ENCODE assay signal across 16 cellular contexts in the genomic region with DNA sequence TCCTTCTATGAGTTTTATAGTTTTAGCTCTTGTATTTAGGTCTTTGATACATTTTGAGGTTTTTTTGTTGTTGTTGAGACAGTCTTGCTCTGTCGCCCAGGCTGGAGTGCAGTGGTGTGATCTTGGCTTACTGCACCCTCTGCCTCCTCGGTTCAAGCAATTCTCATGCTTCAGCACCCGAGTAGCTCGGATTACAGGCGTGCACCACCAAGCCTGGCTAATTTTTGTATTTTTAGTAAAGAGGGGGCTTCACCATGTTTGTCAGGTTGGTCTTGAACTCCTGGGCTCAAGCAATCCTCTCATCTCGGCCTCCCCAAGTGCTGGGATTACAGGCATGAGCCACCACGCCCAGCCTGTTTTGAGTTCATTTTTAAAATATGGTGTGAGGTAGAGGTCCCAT. TPM values are rescaled to one million over a fixed set of nuclear protein-coding genes. Genes with fewer than 3 reads are reported as not detected.
A peak's percentile ranks its signal among the peaks of the same experiment; 100 is the strongest.
DNase-seq lines count a peak whose midpoint lies in the region; ATAC-seq and TF ChIP-seq lines count a peak whose summit lies in the region.
"Had no signal": no experiment of that assay in that cellular context is flagged by ENCODE, and none has a peak within 500 bp of the region (broad histone marks: within the 10 kb centered on the region; RNA-seq: fewer than 3 reads in every experiment).

No MANE protein-coding gene starts in this region.

- H3K9ac ChIP-seq in SK-N-SH (no peak overlapping the region), OCI-LY1 (ENCODE audit: low read length) (no peak overlapping the region), mammary epithelial cell (ENCODE audit: insufficient read depth, low read length) (no peak overlapping the region)

- H3K4me3 Mint-ChIP-seq in nephron progenitor cell, result peak overlapping the region; percentile 64

- no peak for ATAC-seq in SK-N-SH treated with all-trans-retinoic acid at 6 μM for 48 hours
- ATAC-seq: heart left ventricle, left colon had no signal

- peaks cover 99% of the 10 kb centered on the region for H3K79me2 ChIP-seq in SK-N-SH (ENCODE audit: insufficient read depth)
- H3K79me2 ChIP-seq in OCI-LY1 (ENCODE audit: insufficient read depth, low read length), result peaks cover 44% of the 10 kb centered on the region
- peaks cover 96% of the 10 kb centered on the region for H3K79me2 ChIP-seq in mammary epithelial cell (ENCODE audit: insufficient read depth, low read length)

- CTCF ChIA-PET in SK-N-SH (lab: Yijun Ruan, JAX) (interaction anchor here (0.9 to 2.8 kb wide), 5 partner anchors 19 to 187 kb away, joined by 3 to 15 read pairs (median 3); a partner anchor contains a TSS), mammary epithelial cell (lab: Charles Lee; ENCODE audit: low non-redundant PET) (no interaction called here)

- H3K27me3 ChIP-seq in SK-N-SH (ENCODE audit: insufficient read depth) (no peaks in the 10 kb centered on the region), OCI-LY1 (ENCODE audit: insufficient read depth, low read length) (no peaks in the 10 kb centered on the region), mammary epithelial cell (ENCODE audit: insufficient read depth, low read length) (no peaks in the 10 kb centered on the region)
- H3K27me3 ChIP-seq: heart left ventricle, testis had no signal

- H4K20me1 ChIP-seq in SK-N-SH (ENCODE audit: insufficient read depth) (peaks cover 18% of the 10 kb centered on the region), OCI-LY1 (ENCODE audit: insufficient read depth, low read length) (no peaks in the 10 kb centered on the region), mammary epithelial cell (ENCODE audit: insufficient read depth, low read length) (no peaks in the 10 kb centered on the region)

- peaks cover 5% of the 10 kb centered on the region for H3F3A ChIP-seq in SK-N-SH (replicated peaks; ENCODE audit: insufficient read depth)
- no peaks in the 10 kb centered on the region for H3F3A ChIP-seq in OCI-LY1 (ENCODE audit: insufficient read depth, low read length)

- TF ChIP-seq RAD21 in SK-N-SH (IDR thresholded peaks at IDR 0.05; ENCODE audit: low read length), result no peak

- TSS peak; percentile 77 for BruUV-seq in mammary epithelial cell (replicated peaks; lab: Mats Ljungman, UMichigan)

- 96% methylated on average over 7 of the region's 7 CpGs for WGBS in SK-N-SH (ENCODE audit: low lambda C conversion rate)
- WGBS in mammary epithelial cell (ENCODE audit: low coverage, missing lambda C conversion rate), result 95% methylated on average over 7 of the region's 7 CpGs

- peaks cover 35% of the 10 kb centered on the region for H3K4me1 Mint-ChIP-seq in nephron progenitor cell

- no peak for TF ChIP-seq EP300 in SK-N-SH (IDR thresholded peaks at IDR 0.05; ENCODE audit: borderline replicate concordance in 1 of 2, low read depth in 1 of 2, low read length in 1 of 2)

- in situ Hi-C loops in mammary epithelial cell (cut with MboI; ENCODE audit: low sequenced_read_pairs in 2 of 2), result no loop called here

- H3K9me3 Mint-ChIP-seq in nephron progenitor cell, result peaks cover 3% of the 10 kb centered on the region

- H3K27ac Mint-ChIP-seq in nephron progenitor cell, result peak overlapping the region; percentile 94

- H2AFZ ChIP-seq in SK-N-SH (ENCODE audit: low read depth) (no peak overlapping the region), OCI-LY1 (ENCODE audit: low read length) (no peak overlapping the region), mammary epithelial cell (ENCODE audit: low read depth, low read length) (no peak overlapping the region)

- H3K4me3 ChIP-seq in SK-N-SH (ENCODE audit: low read depth in 2 of 2, low read length in 1 of 2) (no peak overlapping the region), OCI-LY1 (ENCODE audit: low read depth, low read length, poor library complexity, severe bottlenecking) (no peak overlapping the region), mammary epithelial cell (replicated peaks in 1 of 3; ENCODE audit: insufficient read depth in 1 of 3, low read depth in 2 of 3, low read length in 3 of 3) (no peak overlapping the region)
- H3K4me3 ChIP-seq: heart left ventricle, testis had no signal

- POLR2A ChIA-PET in SK-N-SH (lab: Yijun Ruan, JAX), result no interaction called here

- H3K27ac ChIP-seq in SK-N-SH (ENCODE audit: low read depth in 2 of 2, low read length in 1 of 2) (peak overlapping the region in 1 of 2 experiments; percentile 74; a peak in 2 of 4 replicates), OCI-LY1 (ENCODE audit: low read depth, low read length, poor library complexity, severe bottlenecking) (peak overlapping the region; percentile 29), mammary epithelial cell (ENCODE audit: insufficient read depth, low read depth, low read length) (peak overlapping the region; percentile 93)
- H3K27ac ChIP-seq: 22Rv1 had no signal

- peaks cover 0 to 5% of the 10 kb centered on the region in 2 experiments for H3K36me3 ChIP-seq in SK-N-SH (replicated peaks in 1 of 2; ENCODE audit: control insufficient read depth in 1 of 2, insufficient read depth in 2 of 2, low read length in 1 of 2)
- H3K36me3 ChIP-seq in OCI-LY1 (ENCODE audit: insufficient read depth, low read length), result no peaks in the 10 kb centered on the region; the same call in 1 of the 2 replicates
- H3K36me3 ChIP-seq in mammary epithelial cell (ENCODE audit: insufficient read depth, low read length), result no peaks in the 10 kb centered on the region
- H3K36me3 ChIP-seq: heart left ventricle had no signal

- H3K27me3 Mint-ChIP-seq in nephron progenitor cell (ENCODE audit: low read depth, poor library complexity), result no peaks in the 10 kb centered on the region

- no peaks in the 10 kb centered on the region for H3K9me3 ChIP-seq in SK-N-SH
- H3K9me3 ChIP-seq in OCI-LY1 (ENCODE audit: low read length), result no peaks in the 10 kb centered on the region
- no peaks in the 10 kb centered on the region for H3K9me3 ChIP-seq in mammary epithelial cell (replicated peaks; ENCODE audit: insufficient read depth, low read length)
- H3K9me3 ChIP-seq: heart left ventricle, testis had no signal

- intact Hi-C loops in mammary epithelial cell (cut with micrococcal nuclease), result no loop called here

- H3K4me2 ChIP-seq in SK-N-SH (0 out of 2 replicates have a peak overlapping the region, but pooled peaks have one; percentile 27), OCI-LY1 (ENCODE audit: low read length) (no peak overlapping the region; the same call in 1 of the 2 replicates), mammary epithelial cell (ENCODE audit: insufficient read depth, low read depth, low read length) (peak overlapping the region; percentile 60)

- DNase-seq in SK-N-SH (no peak), mammary epithelial cell (no peak), nephron progenitor cell (no peak), HuH-7.5 (ENCODE audit: low spot score) (no peak), 8988T (no peak), HT-29 (ENCODE audit: low spot score) (no peak)
- DNase-seq: caudate nucleus, DMS 273 treated with DMSO at 0.1 percent for 48 hours, heart left ventricle, left colon, NCI-H510A treated with DMSO at 0.1 percent for 48 hours, T1000, testis had no signal

- H3K4me1 ChIP-seq in SK-N-SH (ENCODE audit: control insufficient read depth in 1 of 2, insufficient read depth in 2 of 2, low read depth in 1 of 2, low read length in 1 of 2) (peaks cover 2 to 19% of the 10 kb centered on the region in 2 experiments; a peak in 3 of 4 replicates), OCI-LY1 (ENCODE audit: insufficient read depth, low read length, severe bottlenecking) (peaks cover 29% of the 10 kb centered on the region), mammary epithelial cell (ENCODE audit: insufficient read depth, low read length) (peaks cover 17% of the 10 kb centered on the region)

- H3K9me2 ChIP-seq in SK-N-SH (no peaks in the 10 kb centered on the region), OCI-LY1 (ENCODE audit: low read depth, low read length) (no peaks in the 10 kb centered on the region)

- peaks cover 10% of the 10 kb centered on the region for H3K36me3 Mint-ChIP-seq in nephron progenitor cell (ENCODE audit: low read depth)

- no peak for TF ChIP-seq CTCF in SK-N-SH (IDR thresholded peaks at IDR 0.05)
- TF ChIP-seq CTCF in OCI-LY1 (IDR thresholded peaks at IDR 0.05; ENCODE audit: low read length), result no peak
- no peak for TF ChIP-seq CTCF in mammary epithelial cell (conservative IDR thresholded peaks at IDR 0.05 in 1 of 2, IDR thresholded peaks at IDR 0.05 in 1 of 2; ENCODE audit: extremely low read depth in 1 of 2, insufficient read depth in 1 of 2, low read depth in 1 of 2, low read length in 2 of 2)
- TF ChIP-seq CTCF in nephron progenitor cell (IDR thresholded peaks at IDR 0.05), result no peak

- dilution Hi-C loops in mammary epithelial cell (cut with HindIII; ENCODE audit: low sequenced_read_pairs), result no loop called here

TF ChIP-seq in SK-N-SH, 30 proteins besides CTCF, POLR2A, EP300 and RAD21:
- no peak for TF ChIP-seq RXRA (IDR thresholded peaks at IDR 0.05; ENCODE audit: borderline replicate concordance, low read depth)

TF ChIP-seq in SK-N-SH treated with all-trans-retinoic acid at 6 μM for 48 hours, 23 proteins besides CTCF, POLR2A, EP300 and RAD21:
- TF ChIP-seq PPARA (CRISPR knock-in tag; IDR thresholded peaks at IDR 0.05; ENCODE audit: borderline replicate concordance), result no peak
- TF ChIP-seq ARNTL (CRISPR knock-in tag; IDR thresholded peaks at IDR 0.05; ENCODE audit: borderline replicate concordance, low read depth), result no peak
- TF ChIP-seq ESRRG (CRISPR knock-in tag; IDR thresholded peaks at IDR 0.05), result no peak
- TF ChIP-seq GLIS3 (CRISPR knock-in tag; IDR thresholded peaks at IDR 0.05), result no peak
- no peak for TF ChIP-seq TCF4 (CRISPR knock-in tag; IDR thresholded peaks at IDR 0.05; ENCODE audit: borderline replicate concordance)
- no peak for TF ChIP-seq OSR1 (CRISPR knock-in tag; IDR thresholded peaks at IDR 0.05)
- TF ChIP-seq ZC3H10 (CRISPR knock-in tag; IDR thresholded peaks at IDR 0.05), result no peak
- TF ChIP-seq, protein P1, sequence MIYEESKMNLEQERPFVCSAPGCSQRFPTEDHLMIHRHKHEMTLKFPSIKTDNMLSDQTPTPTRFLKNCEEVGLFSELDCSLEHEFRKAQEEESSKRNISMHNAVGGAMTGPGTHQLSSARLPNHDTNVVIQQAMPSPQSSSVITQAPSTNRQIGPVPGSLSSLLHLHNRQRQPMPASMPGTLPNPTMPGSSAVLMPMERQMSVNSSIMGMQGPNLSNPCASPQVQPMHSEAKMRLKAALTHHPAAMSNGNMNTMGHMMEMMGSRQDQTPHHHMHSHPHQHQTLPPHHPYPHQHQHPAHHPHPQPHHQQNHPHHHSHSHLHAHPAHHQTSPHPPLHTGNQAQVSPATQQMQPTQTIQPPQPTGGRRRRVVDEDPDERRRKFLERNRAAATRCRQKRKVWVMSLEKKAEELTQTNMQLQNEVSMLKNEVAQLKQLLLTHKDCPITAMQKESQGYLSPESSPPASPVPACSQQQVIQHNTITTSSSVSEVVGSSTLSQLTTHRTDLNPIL (CRISPR knock-in tag; IDR thresholded peaks at IDR 0.05; ENCODE audit: low read depth), result no peak
- TF ChIP-seq ZNF565 (CRISPR knock-in tag; conservative IDR thresholded peaks at IDR 0.05; ENCODE audit: low read depth), result no peak
- no peak for TF ChIP-seq CSDC2 (CRISPR knock-in tag; IDR thresholded peaks at IDR 0.05)

RNA-seq across cellular contexts. Expression of a gene that starts 14.5 kb away (rescaled TPM):
- polyA plus RNA-seq in SK-N-SH (2012; rRNA removed) (5.6 and 6.7 TPM in 2 replicates), mammary epithelial cell (10.6 TPM)
- polyA plus RNA-seq in SK-N-SH (2012; cell fraction: cytosol; rRNA removed), result 6.1 and 6.6 TPM in 2 replicates
- 4.4 and 10.1 TPM in 2 replicates for polyA plus RNA-seq in SK-N-SH (2012; cell fraction: nucleus; rRNA removed)
- 10 to 100 TPM; 10.3 to 14.5 TPM for total RNA-seq in mammary epithelial cell
- polyA minus RNA-seq in mammary epithelial cell, result 5.3 TPM
- 4.7 and 5.3 TPM in 2 replicates for total RNA-seq in HT-29 (2014; rRNA removed; shearing (Covaris generic))
